In genomic region chr2:113755690-113756063, GRCh38 we compare ENCODE assay signal across 8 cellular contexts. TPM values are rescaled to one million over a fixed set of nuclear protein-coding genes. Genes with fewer than 3 reads are reported as not detected.
A peak's percentile ranks its signal among the peaks of the same experiment; 100 is the strongest.
DNase-seq lines count a peak whose midpoint lies in the region; ATAC-seq and TF ChIP-seq lines count a peak whose summit lies in the region.

No MANE protein-coding gene starts in this region.

- H3K27ac Mint-ChIP-seq in endothelial cell (ENCODE audit: unreplicated experiment): peak overlapping the region; percentile 53
- peak overlapping the region; percentile 89 to 100 (median 98) for H3K27ac Mint-ChIP-seq in naive thymus-derived CD8-positive, alpha-beta T cell

- no peaks in the 10 kb centered on the region for H3K9me3 Mint-ChIP-seq in endothelial cell (ENCODE audit: unreplicated experiment)
- H3K9me3 Mint-ChIP-seq in naive thymus-derived CD8-positive, alpha-beta T cell: no peaks in the 10 kb centered on the region

- H3K4me3 Mint-ChIP-seq in endothelial cell (ENCODE audit: unreplicated experiment): peak overlapping the region; percentile 100
- H3K4me3 Mint-ChIP-seq in naive thymus-derived CD8-positive, alpha-beta T cell: peak overlapping the region; percentile 86 to 100 (median 98)

- peaks cover 6% of the 10 kb centered on the region for H3K36me3 Mint-ChIP-seq in endothelial cell (ENCODE audit: low read depth, unreplicated experiment)
- peaks cover 0 to 19% (median 8%) of the 10 kb centered on the region in 3 donors for H3K36me3 Mint-ChIP-seq in naive thymus-derived CD8-positive, alpha-beta T cell

- ATAC-seq in naive thymus-derived CD8-positive, alpha-beta T cell: no peak
- ATAC-seq in GM18519 (IDR thresholded peaks at IDR 0.05; ENCODE audit: low FRiP score, unreplicated experiment) (no peak), HG02763 (IDR thresholded peaks at IDR 0.05; ENCODE audit: unreplicated experiment) (no peak)

- peaks cover 3% of the 10 kb centered on the region for H3K27me3 Mint-ChIP-seq in endothelial cell (ENCODE audit: unreplicated experiment)
- H3K27me3 Mint-ChIP-seq in naive thymus-derived CD8-positive, alpha-beta T cell: no peaks in the 10 kb centered on the region

- no peak for TF ChIP-seq CTCF in endothelial cell (IDR thresholded peaks at IDR 0.05; ENCODE audit: unreplicated experiment)

- POLR2A ChIA-PET in naive thymus-derived CD8-positive, alpha-beta T cell (lab: Charles Lee): interaction anchor here (0.6 to 2.1 kb wide), 10 partner anchors 9 to 466 kb away, joined by 3 to 28 read pairs (median 4); partner anchors contain the start of gene ACTR3

- peak; percentile 8 for DNase-seq in stimulated activated CD4-positive, alpha-beta T cell treated with anti-CD3 and anti-CD28 coated beads, Interleukin-15, amount 100 ng/mL, for 24 hours
- no peak for DNase-seq in stimulated activated CD4-positive, alpha-beta T cell treated with anti-CD3 and anti-CD28 coated beads, Interleukin-2, amount 100 ng/mL, for 48 hours
- DNase-seq in RPMI7951 (ENCODE audit: low read depth) (peak; percentile 24), endothelial cell (ENCODE audit: low spot score) (no peak), mesenteric fat pad (ENCODE audit: low spot score) (no peak)
- peak in 1 of 10 donors; percentile 9 for DNase-seq in naive thymus-derived CD8-positive, alpha-beta T cell

- peaks cover 11% of the 10 kb centered on the region for H3K4me1 Mint-ChIP-seq in endothelial cell (ENCODE audit: unreplicated experiment)
- peaks cover 7 to 37% (median 25%) of the 10 kb centered on the region in 4 donors for H3K4me1 Mint-ChIP-seq in naive thymus-derived CD8-positive, alpha-beta T cell

RNA-seq across cellular contexts. Expression of gene SLC35F5, which starts 0.8 kb away (rescaled TPM):
- 89.0 and 130 TPM in 2 replicates for total RNA-seq in RPMI7951 (2014; rRNA removed; shearing (Covaris generic))
- total RNA-seq in endothelial cell (ENCODE audit: unreplicated experiment) (34.4 TPM), mesenteric fat pad (61.6 TPM)
- total RNA-seq in naive thymus-derived CD8-positive, alpha-beta T cell: 10 to 100 TPM; 34.9 to 35.0 TPM
- polyA plus RNA-seq in naive thymus-derived CD8-positive, alpha-beta T cell: 1 to 10 TPM; 6.2 to 8.2 (median 7.1) TPM

Comparison
In these comparisons a context has a peak if more than half of its experiments do, and no peak if none do; other contexts are left out.
1. DNase-seq: peak in stimulated activated CD4-positive, alpha-beta T cell treated with anti-CD3 and anti-CD28 coated beads, Interleukin-15, amount 100 ng/mL, for 24 hours (single experiment) and RPMI7951 (single experiment); none in stimulated activated CD4-positive, alpha-beta T cell treated with anti-CD3 and anti-CD28 coated beads, Interleukin-2, amount 100 ng/mL, for 48 hours (0 of 2), endothelial cell (single experiment) and mesenteric fat pad (single experiment).